ENCODE assay signal across 8 cellular contexts in genomic region chr11:59755701-59756495, GRCh38. TPM values are rescaled to one million over a fixed set of nuclear protein-coding genes. Genes with fewer than 3 reads are reported as not detected.
A peak's percentile ranks its signal among the peaks of the same experiment; 100 is the strongest.
DNase-seq lines count a peak whose midpoint lies in the region; ATAC-seq and TF ChIP-seq lines count a peak whose summit lies in the region.

No MANE protein-coding gene starts in this region.

- CTCF ChIA-PET in WTC11 (lab: Charles Lee): interaction anchor here (0.6 to 3.7 kb wide), 15 partner anchors 9 to 584 kb away, joined by 3 to 32 read pairs (median 5); partner anchors contain the start of genes DTX4 and MRPL16

- H2AFZ ChIP-seq in Loucy (ENCODE audit: low read length): peak overlapping the region; percentile 59

- no peaks in the 10 kb centered on the region for H3K9me2 ChIP-seq in Loucy (replicated peaks; ENCODE audit: low read depth, low read length)

- H3K27me3 ChIP-seq in Loucy (ENCODE audit: insufficient read depth, low read length, poor library complexity, severe bottlenecking) (no peaks in the 10 kb centered on the region), skeletal muscle satellite cell (ENCODE audit: control insufficient read depth, insufficient read depth, low read length) (no peaks in the 10 kb centered on the region)

- DNase-seq in A172 (ENCODE audit: low spot score): peak; percentile 83
- peak; percentile 57 for DNase-seq in WTC11 (ENCODE audit: low spot score)
- DNase-seq in cerebellum (ENCODE audit: low spot score): peak; percentile 67
- DNase-seq in iris pigment epithelial cell (ENCODE audit: low read depth): peak; percentile 79
- no peak for DNase-seq in NCI-H1436 treated with DMSO at 0.1 percent for 48 hours (lab: John Stamatoyannopoulos, UW)

- H3K4me2 ChIP-seq in Loucy (ENCODE audit: low read depth, low read length, poor library complexity, severe bottlenecking): peak overlapping the region; percentile 84
- H3K4me2 ChIP-seq in skeletal muscle satellite cell (ENCODE audit: low read length): peak overlapping the region; percentile 98

- H3K27ac Mint-ChIP-seq in WTC11: peak overlapping the region; percentile 95

- peaks cover 6% of the 10 kb centered on the region; the same call in 1 of the 2 replicates for H3K27me3 Mint-ChIP-seq in WTC11 (ENCODE audit: low read depth)

- POLR2A ChIA-PET in WTC11 (lab: Charles Lee): interaction anchor here (1.1 to 2.3 kb wide), 2 partner anchors 60 to 87 kb away, joined by 3 to 13 read pairs; partner anchors contain the start of gene PATL1

- H3F3A ChIP-seq in Loucy (ENCODE audit: low read depth): no peaks in the 10 kb centered on the region

- H3K9me3 Mint-ChIP-seq in WTC11: no peaks in the 10 kb centered on the region

- H3K79me2 ChIP-seq in Loucy (ENCODE audit: insufficient read depth, low read length): no peaks in the 10 kb centered on the region

- peaks cover 30% of the 10 kb centered on the region for H3K4me1 Mint-ChIP-seq in WTC11

- no peaks in the 10 kb centered on the region for H3K36me3 ChIP-seq in Loucy (ENCODE audit: insufficient read depth, low read length)
- peaks cover under 1% of the 10 kb centered on the region for H3K36me3 ChIP-seq in skeletal muscle satellite cell (ENCODE audit: insufficient read depth, low read length)

- H3K4me3 ChIP-seq in Loucy (ENCODE audit: low read length, poor library complexity, severe bottlenecking): peak overlapping the region; percentile 85
- H3K4me3 ChIP-seq in skeletal muscle satellite cell (ENCODE audit: low read length): peak overlapping the region; percentile 97

- ATAC-seq in GM19023 (IDR thresholded peaks at IDR 0.05; ENCODE audit: unreplicated experiment) (peak; percentile 6), WTC11 (peak; percentile 57)

- H3K36me3 Mint-ChIP-seq in WTC11: peaks cover 7% of the 10 kb centered on the region; the same call in 1 of the 2 replicates

- peaks cover 22% of the 10 kb centered on the region for H3K4me1 ChIP-seq in Loucy (ENCODE audit: insufficient read depth, low read length, poor library complexity, severe bottlenecking)
- peaks cover 15% of the 10 kb centered on the region for H3K4me1 ChIP-seq in skeletal muscle satellite cell (ENCODE audit: control insufficient read depth, insufficient read depth, low read length)

- peak overlapping the region; percentile 55 for H3K9ac ChIP-seq in Loucy (ENCODE audit: low read depth, low read length, poor library complexity, severe bottlenecking)
- H3K9ac ChIP-seq in skeletal muscle satellite cell (ENCODE audit: low read depth, low read length): peak overlapping the region; percentile 91

- H3K9me3 ChIP-seq in Loucy (ENCODE audit: insufficient read depth, low read depth, low read length) (no peaks in the 10 kb centered on the region), skeletal muscle satellite cell (replicated peaks; ENCODE audit: low read length) (no peaks in the 10 kb centered on the region)

- H3K4me3 Mint-ChIP-seq in WTC11: peak overlapping the region; percentile 92

- H4K20me1 ChIP-seq in Loucy (ENCODE audit: insufficient read depth, low read length, poor library complexity, severe bottlenecking): peaks cover 3% of the 10 kb centered on the region

- TF ChIP-seq CTCF in Loucy (conservative IDR thresholded peaks at IDR 0.05; ENCODE audit: low read length) (no peak), WTC11 (IDR thresholded peaks at IDR 0.05) (no peak)

TF ChIP-seq in WTC11, 78 proteins besides CTCF, POLR2A, EP300 and RAD21:
- TF ChIP-seq USF2 (CRISPR knock-in tag; IDR thresholded peaks at IDR 0.05) (peak; percentile 73), USF1 (CRISPR knock-in tag; IDR thresholded peaks at IDR 0.05) (peak; percentile 58), SMAD3 (CRISPR knock-in tag; IDR thresholded peaks at IDR 0.05; ENCODE audit: borderline replicate concordance) (no peak)

RNA-seq across cellular contexts. Expression of gene STX3, which starts 0.7 kb away (rescaled TPM):
- total RNA-seq in A172 (2014; rRNA removed; shearing (Covaris generic)): 53.2 and 70.0 TPM in 2 replicates
- total RNA-seq in WTC11 (2021) (52.7 to 55.6 TPM (median 53.7 TPM) in 3 replicates), cerebellum (22.2 TPM)
- 9.4 and 27.9 TPM in 2 replicates for total RNA-seq in skeletal muscle satellite cell (2012; rRNA removed)

RNA-seq across cellular contexts. Expression of gene OR10V1, which starts 42.3 kb away (rescaled TPM):
- not detected in 2 replicates for total RNA-seq in A172 (2014; rRNA removed; shearing (Covaris generic))
- total RNA-seq in WTC11 (2021) (not detected in 3 replicates), cerebellum (not detected)
- not detected in 2 replicates for total RNA-seq in skeletal muscle satellite cell (2012; rRNA removed)

RNA-seq across cellular contexts. Expression of gene MRPL16, which starts 54.7 kb away (rescaled TPM):
- 58.4 and 66.5 TPM in 2 replicates for total RNA-seq in A172 (2014; rRNA removed; shearing (Covaris generic))
- 78.9 to 85.6 TPM (median 83.9 TPM) in 3 replicates for total RNA-seq in WTC11 (2021)
- 14.3 TPM for total RNA-seq in cerebellum
- total RNA-seq in skeletal muscle satellite cell (2012; rRNA removed): 37.0 and 40.8 TPM in 2 replicates
